ENCODE assay signal across 20 cellular contexts in genomic region chr15:100229181-100230163, GRCh38.
A peak's percentile ranks its signal among the peaks of the same experiment; 100 is the strongest.
DNase-seq lines count a peak whose midpoint lies in the region; ATAC-seq, FAIRE-seq and TF ChIP-seq lines count a peak whose summit lies in the region.
"Had no signal": no experiment of that assay in that cellular context is flagged by ENCODE, and none has a peak within 500 bp of the region (broad histone marks: within the 10 kb centered on the region; RNA-seq: fewer than 3 reads in every experiment).

No MANE protein-coding gene starts in this region.

- H3K36me3 ChIP-seq in K562 (ENCODE audit: control insufficient read depth, insufficient read depth, low read length) (no peaks in the 10 kb centered on the region), Karpas-422 (ENCODE audit: insufficient read depth, low read length) (no peaks in the 10 kb centered on the region)
- H3K36me3 ChIP-seq: adrenal gland, breast epithelium had no signal

- TF ChIP-seq EP300 in K562 (IDR thresholded peaks at IDR 0.05; ENCODE audit: low read length), result no peak

- H3K27me3 ChIP-seq in K562 (ENCODE audit: control insufficient read depth in 2 of 2, insufficient read depth in 2 of 2, low read length in 2 of 2) (peaks cover 0 to 52% of the 10 kb centered on the region in 2 experiments; a peak in 3 of 5 replicates), Karpas-422 (ENCODE audit: low read length) (0 out of 2 replicates have a peak, but pooled peaks cover 2% of the 10 kb centered on the region)
- H3K27me3 ChIP-seq: adrenal gland, breast epithelium had no signal

- in situ Hi-C loops in K562 (cut with MboI), result no loop called here

- no peak overlapping the region for H3K9ac ChIP-seq in K562 (ENCODE audit: insufficient read depth in 1 of 2, low read depth in 2 of 2, low read length in 2 of 2)
- H3K9ac ChIP-seq in Karpas-422 (ENCODE audit: low read length), result no peak overlapping the region

- no peak for FAIRE-seq in K562 (lab: Jason Lieb, UNC)

- POLR2A ChIA-PET in K562 (lab: Yijun Ruan, JAX), result interaction anchor here (0.6 kb wide), 2 partner anchors 35 to 42 kb away, joined by 3 read pairs; no protein-coding TSS in a partner anchor

- no peak for TF ChIP-seq POLR2A in K562 (conservative IDR thresholded peaks at IDR 0.05)

- peak; percentile 6 for DNase-seq in activated CD4-positive, alpha-beta T cell treated with anti-CD3 and anti-CD28 coated beads, Interleukin-2, amount 50 U/mL, for 1 hour
- no peak for DNase-seq in activated CD4-positive, alpha-beta T cell treated with anti-CD3 and anti-CD28 coated beads, Interleukin-2, amount 50 U/mL, for 4 hours
- DNase-seq in RPMI8226 (peak; percentile 17), K562 (ENCODE audit: extremely low read depth in 1 of 4, low spot score in 3 of 4) (no peak), Karpas-422 (no peak), kidney glomerular epithelial cell (lab: John Stamatoyannopoulos, UW) (no peak), D341Med (ENCODE audit: low spot score) (no peak)
- peak; percentile 6 for DNase-seq in stimulated activated CD8-positive, alpha-beta memory T cell treated with anti-CD3 and anti-CD28 coated beads, Interleukin-12 subunit alpha, Interleukin-12 subunit beta, amount 100 ng/mL, for 1 hour (ENCODE audit: low read depth)
- DNase-seq: adrenal gland; DMS153; GF-D8; IMR-90; NCI-H2227 treated with DMSO at 0.1 percent for 48 hours; NCI-H774; nucleus accumbens; OCI-M1; SHP77 treated with DMSO at 0.1 percent for 48 hours; stimulated activated CD4-positive, alpha-beta T cell treated with anti-CD3 and anti-CD28 coated beads, Interleukin-12 subunit alpha, Interleukin-12 subunit beta, amount 100 ng/mL, for 4 hours had no signal

- CTCF ChIA-PET in K562 (lab: Yijun Ruan, JAX; ENCODE audit: low intra/inter-chr PET ratio), result no interaction called here

- TF ChIP-seq RAD21 in K562 (CRISPR knock-in tag; conservative IDR thresholded peaks at IDR 0.05 in 1 of 2, IDR thresholded peaks at IDR 0.05 in 1 of 2), result no peak

- H3K9me3 ChIP-seq in K562 (replicated peaks; ENCODE audit: control insufficient read depth, insufficient read depth, low read depth, low read length) (no peaks in the 10 kb centered on the region), Karpas-422 (ENCODE audit: low read length) (no peaks in the 10 kb centered on the region)
- H3K9me3 ChIP-seq: adrenal gland, breast epithelium had no signal

- H3K4me3 ChIP-seq in K562 (no peak overlapping the region), Karpas-422 (ENCODE audit: low read length) (no peak overlapping the region)
- H3K4me3 ChIP-seq: adrenal gland, breast epithelium had no signal

- WGBS in K562 (ENCODE audit: insufficient coverage, low coverage, missing lambda C conversion rate), result 2% methylated on average over 9 of the region's 9 CpGs

- H4K20me1 ChIP-seq in K562 (replicated peaks; ENCODE audit: control insufficient read depth, insufficient read depth, low read length) (no peaks in the 10 kb centered on the region), Karpas-422 (ENCODE audit: insufficient read depth, low read depth, low read length) (no peaks in the 10 kb centered on the region)

- H3K27ac ChIP-seq in K562 (ENCODE audit: extremely low read depth, low read depth, low read length) (no peak overlapping the region), Karpas-422 (ENCODE audit: low read length) (no peak overlapping the region)
- H3K27ac ChIP-seq: adrenal gland, breast epithelium had no signal

- no peak overlapping the region for H3K4me2 ChIP-seq in K562 (ENCODE audit: insufficient read depth, low read length)
- no peak overlapping the region for H3K4me2 ChIP-seq in Karpas-422 (ENCODE audit: low read depth, low read length, poor library complexity, severe bottlenecking)

- no TSS peak for BruUV-seq in K562 (replicated peaks; lab: Mats Ljungman, UMichigan)

- no peak overlapping the region for H2AFZ ChIP-seq in K562 (ENCODE audit: low read depth, low read length)
- H2AFZ ChIP-seq in Karpas-422 (ENCODE audit: low read length), result no peak overlapping the region

- no peak for ATAC-seq in K562
- ATAC-seq: WTC11 had no signal

- H3K9me1 ChIP-seq in K562 (ENCODE audit: control insufficient read depth, insufficient read depth, low read length), result no peaks in the 10 kb centered on the region

- intact Hi-C loops in K562 (cut with micrococcal nuclease), result no loop called here

- peaks cover under 1 to 3% of the 10 kb centered on the region in 2 experiments; a peak in 4 of 5 replicates for H3K4me1 ChIP-seq in K562 (replicated peaks in 1 of 2; ENCODE audit: control insufficient read depth in 2 of 2, insufficient read depth in 2 of 2, low read length in 2 of 2)
- no peaks in the 10 kb centered on the region for H3K4me1 ChIP-seq in Karpas-422 (ENCODE audit: low read length)
- H3K4me1 ChIP-seq: breast epithelium had no signal

- TF ChIP-seq CTCF in K562 (IDR thresholded peaks at IDR 0.05 in 2 of 3, conservative IDR thresholded peaks at IDR 0.05 in 1 of 3; ENCODE audit: insufficient read depth in 2 of 3, low read depth in 1 of 3, low read length in 3 of 3), result no peak

- H3K79me2 ChIP-seq in K562 (ENCODE audit: control insufficient read depth, insufficient read depth, low read length), result no peaks in the 10 kb centered on the region
- H3K79me2 ChIP-seq in Karpas-422 (ENCODE audit: low read length), result no peaks in the 10 kb centered on the region

- H3K9me2 ChIP-seq in Karpas-422 (replicated peaks; ENCODE audit: insufficient read depth, low read length), result no peaks in the 10 kb centered on the region

TF ChIP-seq in K562, 482 proteins besides CTCF, POLR2A, EP300 and RAD21 (continues in another document):
- TF ChIP-seq RAD51 (IDR thresholded peaks at IDR 0.05; ENCODE audit: borderline replicate concordance, low read depth), result peak; percentile 45
- no peak for TF ChIP-seq RBBP5 (IDR thresholded peaks at IDR 0.05; ENCODE audit: borderline replicate concordance, insufficient read depth, low read length, poor library complexity, severe bottlenecking)
- TF ChIP-seq, protein P1, sequence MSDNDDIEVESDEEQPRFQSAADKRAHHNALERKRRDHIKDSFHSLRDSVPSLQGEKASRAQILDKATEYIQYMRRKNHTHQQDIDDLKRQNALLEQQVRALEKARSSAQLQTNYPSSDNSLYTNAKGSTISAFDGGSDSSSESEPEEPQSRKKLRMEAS (CRISPR knock-in tag; IDR thresholded peaks at IDR 0.05), result no peak
- no peak for TF ChIP-seq ERF (CRISPR knock-in tag; IDR thresholded peaks at IDR 0.05)
- no peak for TF ChIP-seq ARID2 (IDR thresholded peaks at IDR 0.05)
- TF ChIP-seq, protein P2, sequence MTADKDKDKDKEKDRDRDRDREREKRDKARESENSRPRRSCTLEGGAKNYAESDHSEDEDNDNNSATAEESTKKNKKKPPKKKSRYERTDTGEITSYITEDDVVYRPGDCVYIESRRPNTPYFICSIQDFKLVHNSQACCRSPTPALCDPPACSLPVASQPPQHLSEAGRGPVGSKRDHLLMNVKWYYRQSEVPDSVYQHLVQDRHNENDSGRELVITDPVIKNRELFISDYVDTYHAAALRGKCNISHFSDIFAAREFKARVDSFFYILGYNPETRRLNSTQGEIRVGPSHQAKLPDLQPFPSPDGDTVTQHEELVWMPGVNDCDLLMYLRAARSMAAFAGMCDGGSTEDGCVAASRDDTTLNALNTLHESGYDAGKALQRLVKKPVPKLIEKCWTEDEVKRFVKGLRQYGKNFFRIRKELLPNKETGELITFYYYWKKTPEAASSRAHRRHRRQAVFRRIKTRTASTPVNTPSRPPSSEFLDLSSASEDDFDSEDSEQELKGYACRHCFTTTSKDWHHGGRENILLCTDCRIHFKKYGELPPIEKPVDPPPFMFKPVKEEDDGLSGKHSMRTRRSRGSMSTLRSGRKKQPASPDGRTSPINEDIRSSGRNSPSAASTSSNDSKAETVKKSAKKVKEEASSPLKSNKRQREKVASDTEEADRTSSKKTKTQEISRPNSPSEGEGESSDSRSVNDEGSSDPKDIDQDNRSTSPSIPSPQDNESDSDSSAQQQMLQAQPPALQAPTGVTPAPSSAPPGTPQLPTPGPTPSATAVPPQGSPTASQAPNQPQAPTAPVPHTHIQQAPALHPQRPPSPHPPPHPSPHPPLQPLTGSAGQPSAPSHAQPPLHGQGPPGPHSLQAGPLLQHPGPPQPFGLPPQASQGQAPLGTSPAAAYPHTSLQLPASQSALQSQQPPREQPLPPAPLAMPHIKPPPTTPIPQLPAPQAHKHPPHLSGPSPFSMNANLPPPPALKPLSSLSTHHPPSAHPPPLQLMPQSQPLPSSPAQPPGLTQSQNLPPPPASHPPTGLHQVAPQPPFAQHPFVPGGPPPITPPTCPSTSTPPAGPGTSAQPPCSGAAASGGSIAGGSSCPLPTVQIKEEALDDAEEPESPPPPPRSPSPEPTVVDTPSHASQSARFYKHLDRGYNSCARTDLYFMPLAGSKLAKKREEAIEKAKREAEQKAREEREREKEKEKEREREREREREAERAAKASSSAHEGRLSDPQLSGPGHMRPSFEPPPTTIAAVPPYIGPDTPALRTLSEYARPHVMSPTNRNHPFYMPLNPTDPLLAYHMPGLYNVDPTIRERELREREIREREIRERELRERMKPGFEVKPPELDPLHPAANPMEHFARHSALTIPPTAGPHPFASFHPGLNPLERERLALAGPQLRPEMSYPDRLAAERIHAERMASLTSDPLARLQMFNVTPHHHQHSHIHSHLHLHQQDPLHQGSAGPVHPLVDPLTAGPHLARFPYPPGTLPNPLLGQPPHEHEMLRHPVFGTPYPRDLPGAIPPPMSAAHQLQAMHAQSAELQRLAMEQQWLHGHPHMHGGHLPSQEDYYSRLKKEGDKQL (CRISPR knock-in tag; IDR thresholded peaks at IDR 0.05; ENCODE audit: borderline replicate concordance), result no peak
- TF ChIP-seq, protein P3, sequence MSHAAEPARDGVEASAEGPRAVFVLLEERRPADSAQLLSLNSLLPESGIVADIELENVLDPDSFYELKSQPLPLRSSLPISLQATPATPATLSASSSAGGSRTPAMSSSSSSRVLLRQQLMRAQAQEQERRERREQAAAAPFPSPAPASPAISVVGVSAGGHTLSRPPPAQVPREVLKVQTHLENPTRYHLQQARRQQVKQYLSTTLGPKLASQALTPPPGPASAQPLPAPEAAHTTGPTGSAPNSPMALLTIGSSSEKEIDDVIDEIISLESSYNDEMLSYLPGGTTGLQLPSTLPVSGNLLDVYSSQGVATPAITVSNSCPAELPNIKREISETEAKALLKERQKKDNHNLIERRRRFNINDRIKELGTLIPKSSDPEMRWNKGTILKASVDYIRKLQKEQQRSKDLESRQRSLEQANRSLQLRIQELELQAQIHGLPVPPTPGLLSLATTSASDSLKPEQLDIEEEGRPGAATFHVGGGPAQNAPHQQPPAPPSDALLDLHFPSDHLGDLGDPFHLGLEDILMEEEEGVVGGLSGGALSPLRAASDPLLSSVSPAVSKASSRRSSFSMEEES (CRISPR knock-in tag; IDR thresholded peaks at IDR 0.05), result peak; percentile 91
- TF ChIP-seq EHMT2 (IDR thresholded peaks at IDR 0.05), result no peak
- no peak for TF ChIP-seq ZNF121 (CRISPR knock-in tag; conservative IDR thresholded peaks at IDR 0.05)
- no peak for TF ChIP-seq CBX5 (IDR thresholded peaks at IDR 0.05; ENCODE audit: borderline replicate concordance, low read depth)
- no peak for TF ChIP-seq CBFA2T2 (conservative IDR thresholded peaks at IDR 0.05)
- no peak for TF ChIP-seq TRIM28 (IDR thresholded peaks at IDR 0.05)

Comparison
In these comparisons a context has a peak if more than half of its experiments do, and no peak if none do; other contexts are left out.
1. DNase-seq: peak in activated CD4-positive, alpha-beta T cell treated with anti-CD3 and anti-CD28 coated beads, Interleukin-2, amount 50 U/mL, for 1 hour (single experiment), RPMI8226 (single experiment) and stimulated activated CD8-positive, alpha-beta memory T cell treated with anti-CD3 and anti-CD28 coated beads, Interleukin-12 subunit alpha, Interleukin-12 subunit beta, amount 100 ng/mL, for 1 hour (single experiment); none in activated CD4-positive, alpha-beta T cell treated with anti-CD3 and anti-CD28 coated beads, Interleukin-2, amount 50 U/mL, for 4 hours (0 of 2), K562 (0 of 4), Karpas-422 (single experiment), kidney glomerular epithelial cell (single experiment) and D341Med (single experiment).